ENCODE assay signal across 1 cellular context in the genomic region with DNA sequence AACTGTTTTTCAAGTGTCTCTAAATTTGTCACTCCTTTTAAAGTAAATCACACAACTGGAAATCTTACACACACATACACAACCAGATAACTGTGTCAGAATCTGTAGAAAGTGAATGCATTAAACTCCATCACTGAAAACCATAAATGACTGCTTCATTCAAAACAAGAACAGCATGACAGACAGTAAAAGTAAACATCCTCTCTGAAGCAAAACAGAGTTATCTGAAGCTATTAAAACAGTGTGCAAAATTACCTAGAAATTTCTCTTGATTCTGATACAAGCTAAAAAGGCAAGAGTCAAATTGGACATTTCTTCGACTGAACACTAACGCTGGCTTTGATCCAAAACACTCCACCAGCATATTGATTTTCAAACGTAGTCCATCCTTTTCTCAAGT.
TF ChIP-seq lines count a peak whose summit lies in the region.

No MANE protein-coding gene starts in this region.

TF ChIP-seq in IMR-90, 13 proteins besides CTCF, POLR2A, EP300 and RAD21 (continued from another document):
- TF ChIP-seq USF2 (IDR thresholded peaks at IDR 0.05; ENCODE audit: low read depth, low read length), result no peak
- no peak for TF ChIP-seq RFX5 (IDR thresholded peaks at IDR 0.05; ENCODE audit: low read depth, low read length)
- TF ChIP-seq ELK1 (IDR thresholded peaks at IDR 0.05; ENCODE audit: borderline replicate concordance, low read depth, low read length), result no peak
- TF ChIP-seq BHLHE40 (IDR thresholded peaks at IDR 0.05; ENCODE audit: low read depth, low read length), result no peak
- no peak for TF ChIP-seq MXI1 (IDR thresholded peaks at IDR 0.05; ENCODE audit: borderline replicate concordance, low read depth, low read length)
- no peak for TF ChIP-seq FOS (IDR thresholded peaks at IDR 0.05; ENCODE audit: low read depth, low read length)
- TF ChIP-seq NFE2L2 (IDR thresholded peaks at IDR 0.05; ENCODE audit: low read depth, low read length), result no peak
- no peak for TF ChIP-seq MAFK (IDR thresholded peaks at IDR 0.05; ENCODE audit: low read depth, low read length)
- no peak for TF ChIP-seq RCOR1 (IDR thresholded peaks at IDR 0.05; ENCODE audit: insufficient replicate concordance, low read length)
